ENCODE assay signal across 10 cellular contexts in the genomic region with DNA sequence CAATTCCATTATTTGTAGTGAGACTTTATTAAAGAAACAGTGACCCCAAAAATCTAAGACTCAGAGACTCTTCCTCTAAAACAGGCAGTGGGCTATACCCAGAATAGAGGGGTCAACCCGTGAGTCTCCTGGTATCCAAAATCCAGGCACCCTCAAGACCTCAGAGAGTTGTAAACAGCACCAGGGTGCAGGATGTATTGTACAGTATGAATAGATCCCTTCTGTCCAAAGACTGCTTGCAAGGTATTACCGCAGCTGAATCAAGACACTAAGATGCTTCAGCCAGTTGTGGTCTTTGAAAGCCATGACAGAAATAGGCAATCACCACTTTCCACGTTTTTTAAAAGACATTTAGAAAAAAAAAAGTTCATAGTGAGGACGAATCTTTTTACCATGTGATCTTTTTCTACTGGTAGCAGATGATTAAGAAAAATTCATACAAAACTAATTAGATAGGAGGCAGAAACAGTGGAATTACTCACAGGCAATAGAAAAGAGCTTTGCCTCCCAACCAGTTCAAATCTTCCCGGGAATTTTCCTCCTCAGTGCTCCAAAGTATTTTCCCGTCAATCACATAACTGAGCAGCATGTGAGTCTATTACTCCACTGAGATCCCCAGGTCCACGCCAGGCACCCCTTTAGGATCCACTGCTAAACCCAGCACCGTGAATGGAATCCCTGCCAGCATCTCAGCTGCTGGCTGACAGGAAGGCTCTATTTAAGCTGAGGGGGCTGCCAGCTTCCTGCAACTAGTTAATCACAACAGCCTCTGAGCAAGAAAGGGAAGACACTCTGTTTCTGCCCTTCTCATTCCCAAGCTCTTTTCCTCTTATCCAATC.
DNase-seq lines count a peak whose midpoint lies in the region; ATAC-seq, FAIRE-seq and TF ChIP-seq lines count a peak whose summit lies in the region.
"Had no signal": no experiment of that assay in that cellular context is flagged by ENCODE, and none has a peak within 500 bp of the region (broad histone marks: within the 10 kb centered on the region; RNA-seq: fewer than 3 reads in every experiment).

No MANE protein-coding gene starts in this region.

- peaks cover 43% of the 10 kb centered on the region for H3K36me3 Mint-ChIP-seq in type B pancreatic cell

- H3K9me3 ChIP-seq in fibroblast of lung (ENCODE audit: control insufficient read depth, insufficient read depth, low read depth, low read length): no peaks in the 10 kb centered on the region
- H3K9me3 ChIP-seq in trophoblast cell (ENCODE audit: insufficient read depth, low read depth, low read length): no peaks in the 10 kb centered on the region

- H3K27ac Mint-ChIP-seq in type B pancreatic cell: no peak overlapping the region

- H3K36me3 ChIP-seq in fibroblast of lung (ENCODE audit: control insufficient read depth, insufficient read depth, low read length) (peaks cover 13% of the 10 kb centered on the region), trophoblast cell (ENCODE audit: control insufficient read depth in 1 of 2, insufficient read depth in 2 of 2, low read length in 2 of 2) (peaks cover 16 to 29% of the 10 kb centered on the region in 2 experiments)
- H3K36me3 ChIP-seq: WERI-Rb-1 had no signal

- H3K4me3 Mint-ChIP-seq in type B pancreatic cell: no peak overlapping the region

- no peak for TF ChIP-seq CTCF in fibroblast of lung (conservative IDR thresholded peaks at IDR 0.05 in 1 of 2, IDR thresholded peaks at IDR 0.05 in 1 of 2; ENCODE audit: low read depth in 1 of 2, low read length in 2 of 2)
- no peak for TF ChIP-seq CTCF in type B pancreatic cell (conservative IDR thresholded peaks at IDR 0.05)

- H2BK120ac ChIP-seq in trophoblast cell (ENCODE audit: insufficient read depth, low read length, poor library complexity): no peak overlapping the region

- WGBS in trophoblast cell (ENCODE audit: extremely low coverage, insufficient coverage, insufficient read length): no CpG with 5 or more reads among the region's 8 CpGs

- H4K20me1 ChIP-seq in fibroblast of lung (ENCODE audit: control insufficient read depth, extremely low read depth, insufficient read depth, low read length): no peaks in the 10 kb centered on the region

- no peak overlapping the region for H3K9ac ChIP-seq in fibroblast of lung (ENCODE audit: insufficient read depth, low read length)
- peak overlapping the region; percentile 30 for H3K9ac ChIP-seq in trophoblast cell (ENCODE audit: low read length)

- no peak overlapping the region for H2BK5ac ChIP-seq in trophoblast cell (ENCODE audit: low read depth, low read length, poor library complexity)

- peaks cover 9% of the 10 kb centered on the region for H3K79me1 ChIP-seq in trophoblast cell (ENCODE audit: low read length)

- H3K4me1 ChIP-seq in fibroblast of lung (ENCODE audit: control insufficient read depth, extremely low read depth, insufficient read depth, low read length): peaks cover 53% of the 10 kb centered on the region
- H3K4me1 ChIP-seq in trophoblast cell (ENCODE audit: control insufficient read depth in 1 of 2, insufficient read depth in 2 of 2, low read length in 2 of 2): peaks cover 19 to 21% of the 10 kb centered on the region in 2 experiments

- no peak for TF ChIP-seq POLR2A in GM12891 (IDR thresholded peaks at IDR 0.05; ENCODE audit: low read depth, low read length)
- TF ChIP-seq POLR2A in Raji (IDR thresholded peaks at IDR 0.05; ENCODE audit: insufficient read depth, low read depth, low read length): 0 out of 2 replicates have a peak, but pooled peaks have one; percentile 41

- H3K4ac ChIP-seq in trophoblast cell (ENCODE audit: low read depth, low read length): no peak overlapping the region

- H4K91ac ChIP-seq in trophoblast cell (ENCODE audit: low read depth, low read length): no peak overlapping the region

- H3K4me3 ChIP-seq in fibroblast of lung (replicated peaks in 1 of 4; ENCODE audit: control extremely low read depth in 1 of 4, insufficient read depth in 1 of 4, low read depth in 3 of 4, low read length in 4 of 4): no peak overlapping the region
- no peak overlapping the region for H3K4me3 ChIP-seq in trophoblast cell (ENCODE audit: low read depth, low read length)

- no peaks in the 10 kb centered on the region for H3K27me3 Mint-ChIP-seq in type B pancreatic cell

- H3K14ac ChIP-seq in trophoblast cell (ENCODE audit: low read length): no peak overlapping the region

- no peak overlapping the region for H2AK5ac ChIP-seq in trophoblast cell (ENCODE audit: low read length)

- DNase-seq in GM12891 (ENCODE audit: insufficient read length, low spot score) (no peak), fibroblast of lung (ENCODE audit: low read depth in 2 of 2) (no peak), trophoblast cell (no peak), type B pancreatic cell (ENCODE audit: extremely low spot score, unreplicated experiment) (no peak)
- DNase-seq: DMS79, WERI-Rb-1 had no signal

- H3K18ac ChIP-seq in trophoblast cell (ENCODE audit: low read length): peak overlapping the region; percentile 19

- H2AFZ ChIP-seq in fibroblast of lung (ENCODE audit: low read length): no peak overlapping the region
- no peak overlapping the region for H2AFZ ChIP-seq in trophoblast cell (ENCODE audit: insufficient read depth, low read length, poor library complexity)

- H3K4me1 Mint-ChIP-seq in type B pancreatic cell (ENCODE audit: unreplicated experiment): peaks cover 42% of the 10 kb centered on the region

- no peaks in the 10 kb centered on the region for H3K27me3 ChIP-seq in fibroblast of lung (ENCODE audit: control insufficient read depth, insufficient read depth, low read length)
- no peaks in the 10 kb centered on the region for H3K27me3 ChIP-seq in trophoblast cell (ENCODE audit: insufficient read depth, low read length)

- peak overlapping the region; percentile 56 for H2BK12ac ChIP-seq in trophoblast cell (ENCODE audit: low read length)

- H3K79me2 ChIP-seq in fibroblast of lung (ENCODE audit: control insufficient read depth, insufficient read depth, low read length): peaks cover 87% of the 10 kb centered on the region
- no peaks in the 10 kb centered on the region for H3K79me2 ChIP-seq in trophoblast cell (ENCODE audit: control insufficient read depth, insufficient read depth, low read length, poor library complexity)

- no peak overlapping the region for H3K23ac ChIP-seq in trophoblast cell (ENCODE audit: low read length)

- no peak overlapping the region for H4K12ac ChIP-seq in trophoblast cell (ENCODE audit: low read depth, low read length)

- H3K4me2 ChIP-seq in fibroblast of lung (ENCODE audit: extremely low read depth, insufficient read depth, low read length) (no peak overlapping the region), trophoblast cell (ENCODE audit: low read length) (no peak overlapping the region)

- H3K9me3 Mint-ChIP-seq in type B pancreatic cell: no peaks in the 10 kb centered on the region

- FAIRE-seq in GM12891 (lab: Jason Lieb, UNC): peak; percentile 87

- no peak overlapping the region for H4K8ac ChIP-seq in trophoblast cell (ENCODE audit: low read depth, low read length)

- peak overlapping the region; percentile 63 for H3K27ac ChIP-seq in fibroblast of lung (ENCODE audit: insufficient read depth, low read length)
- H3K27ac ChIP-seq in trophoblast cell (ENCODE audit: low read depth, low read length): no peak overlapping the region
- H3K27ac ChIP-seq: WERI-Rb-1 had no signal

- ATAC-seq in GM21526 (IDR thresholded peaks at IDR 0.05; ENCODE audit: low FRiP score, unreplicated experiment): no peak
- ATAC-seq in HG02642 (IDR thresholded peaks at IDR 0.05; ENCODE audit: poor library complexity, unreplicated experiment): no peak
- no peak for ATAC-seq in GM18517 (IDR thresholded peaks at IDR 0.05; ENCODE audit: unreplicated experiment)

TF ChIP-seq in GM12891, 5 proteins besides CTCF, POLR2A, EP300 and RAD21:
- no peak for TF ChIP-seq POLR2AphosphoS5 (IDR thresholded peaks at IDR 0.05; ENCODE audit: low read depth, low read length)
- no peak for TF ChIP-seq SPI1 (IDR thresholded peaks at IDR 0.05; ENCODE audit: low read depth, low read length)
- TF ChIP-seq PAX5 (IDR thresholded peaks at IDR 0.05; ENCODE audit: insufficient read depth, low read length, severe bottlenecking): no peak
- TF ChIP-seq POU2F2 (IDR thresholded peaks at IDR 0.05; ENCODE audit: low read depth, low read length): no peak
- TF ChIP-seq TAF1 (IDR thresholded peaks at IDR 0.05; ENCODE audit: low read depth, low read length): no peak
